In genomic region chr19:14333101-14333871, GRCh38 we compare ENCODE assay signal across 8 cellular contexts. TPM values are rescaled to one million over a fixed set of nuclear protein-coding genes. Genes with fewer than 3 reads are reported as not detected.
DNase-seq lines count a peak whose midpoint lies in the region; ATAC-seq and TF ChIP-seq lines count a peak whose summit lies in the region.

No MANE protein-coding gene starts in this region.

- TF ChIP-seq CTCF in body of pancreas (IDR thresholded peaks at IDR 0.05) = no peak

- intact Hi-C loops in body of pancreas (cut with DNase I) = no loop called here

- H3K36me3 ChIP-seq in HUES48 (ENCODE audit: control insufficient read depth, insufficient read depth, low read length) = no peaks in the 10 kb centered on the region
- H3K36me3 ChIP-seq in duodenal mucosa (ENCODE audit: control insufficient read depth in 1 of 2, insufficient read depth in 2 of 2, low read length in 2 of 2) = no peaks in the 10 kb centered on the region
- H3K36me3 ChIP-seq in mucosa of rectum (ENCODE audit: control insufficient read depth in 2 of 2, insufficient read depth in 2 of 2, low read length in 2 of 2) = no peaks in the 10 kb centered on the region
- no peaks in the 10 kb centered on the region for H3K36me3 ChIP-seq in body of pancreas (replicated peaks in 1 of 2; ENCODE audit: insufficient read depth in 1 of 2, low read depth in 2 of 2)

- no peak overlapping the region for H3K9ac ChIP-seq in HUES48 (ENCODE audit: low read depth, low read length)
- peak overlapping the region in 1 of 2 donors; percentile 63 for H3K9ac ChIP-seq in duodenal mucosa (ENCODE audit: low read depth in 1 of 2, low read length in 2 of 2)
- peak overlapping the region in 1 of 2 donors; percentile 65 for H3K9ac ChIP-seq in mucosa of rectum (ENCODE audit: low read depth in 1 of 2, low read length in 2 of 2)

- H3K9me3 ChIP-seq in HUES48 (ENCODE audit: control insufficient read depth, insufficient read depth, low read length) (no peaks in the 10 kb centered on the region), duodenal mucosa (ENCODE audit: control insufficient read depth in 1 of 2, low read length in 2 of 2) (no peaks in the 10 kb centered on the region), mucosa of rectum (ENCODE audit: control insufficient read depth in 2 of 2, low read length in 2 of 2) (peaks cover 0 to 2% of the 10 kb centered on the region in 2 donors), body of pancreas (no peaks in the 10 kb centered on the region)

- H3K4me3 ChIP-seq in HUES48 (ENCODE audit: low read depth, low read length) = peak overlapping the region; percentile 54
- H3K4me3 ChIP-seq in duodenal mucosa (ENCODE audit: low read depth in 1 of 2, low read length in 2 of 2) = peak overlapping the region; percentile 40 to 65
- peak overlapping the region; percentile 50 to 57 for H3K4me3 ChIP-seq in mucosa of rectum (ENCODE audit: low read length in 2 of 2)
- H3K4me3 ChIP-seq in body of pancreas = no peak overlapping the region

- DNase-seq in AG08395 (ENCODE audit: low spot score) = peak; percentile 75
- DNase-seq in body of pancreas = no peak

- ATAC-seq in HG03460 (IDR thresholded peaks at IDR 0.05; ENCODE audit: unreplicated experiment) (no peak), GM21526 (IDR thresholded peaks at IDR 0.05; ENCODE audit: low FRiP score, unreplicated experiment) (no peak), GM18870 (IDR thresholded peaks at IDR 0.05; ENCODE audit: unreplicated experiment) (no peak), body of pancreas (no peak)

- H3K27me3 ChIP-seq in HUES48 (ENCODE audit: control insufficient read depth, insufficient read depth, low read length) (no peaks in the 10 kb centered on the region), duodenal mucosa (ENCODE audit: control insufficient read depth in 1 of 2, insufficient read depth in 2 of 2, low read length in 2 of 2) (no peaks in the 10 kb centered on the region), mucosa of rectum (ENCODE audit: control insufficient read depth in 2 of 2, insufficient read depth in 2 of 2, low read length in 2 of 2) (no peaks in the 10 kb centered on the region), body of pancreas (peaks cover 0 to 6% of the 10 kb centered on the region in 2 donors)

- H3K27ac ChIP-seq in HUES48 (ENCODE audit: low read depth, low read length) = peak overlapping the region; percentile 47
- no peak overlapping the region for H3K27ac ChIP-seq in duodenal mucosa (ENCODE audit: low read depth, low read length)
- H3K27ac ChIP-seq in mucosa of rectum (ENCODE audit: low read depth in 2 of 2, low read length in 2 of 2) = peak overlapping the region; percentile 71 to 83
- no peak overlapping the region for H3K27ac ChIP-seq in body of pancreas

- H3K4me1 ChIP-seq in HUES48 (ENCODE audit: control insufficient read depth, insufficient read depth, low read length) = no peaks in the 10 kb centered on the region
- no peaks in the 10 kb centered on the region for H3K4me1 ChIP-seq in duodenal mucosa (ENCODE audit: control insufficient read depth in 1 of 2, insufficient read depth in 2 of 2, low read length in 2 of 2)
- peaks cover 2 to 3% of the 10 kb centered on the region in 2 donors for H3K4me1 ChIP-seq in mucosa of rectum (ENCODE audit: control insufficient read depth in 2 of 2, insufficient read depth in 2 of 2, low read length in 2 of 2)
- H3K4me1 ChIP-seq in body of pancreas = peaks cover 5% of the 10 kb centered on the region

- no peak for TF ChIP-seq POLR2A in body of pancreas (IDR thresholded peaks at IDR 0.05)

- WGBS in body of pancreas, 2 donors = 13 to 32% methylated on average over 11 to 36 of the region's 37 CpGs

RNA-seq across cellular contexts. Expression of gene ADGRE5, which starts 48.0 kb away (rescaled TPM):
- 10 to 100 TPM; 11.5 to 24.6 TPM for total RNA-seq in body of pancreas

Comparison
In these comparisons a context has a peak if more than half of its experiments do, and no peak if none do; other contexts are left out.
1. H3K27ac ChIP-seq: peak in HUES48 (single experiment) and mucosa of rectum (2 of 2); none in duodenal mucosa (single experiment) and body of pancreas (0 of 4).
2. H3K4me3 ChIP-seq: peak in HUES48 (single experiment), duodenal mucosa (2 of 2) and mucosa of rectum (2 of 2); none in body of pancreas (0 of 2).